Comparison of ENCODE assay signal across 8 cellular contexts in the genomic region with DNA sequence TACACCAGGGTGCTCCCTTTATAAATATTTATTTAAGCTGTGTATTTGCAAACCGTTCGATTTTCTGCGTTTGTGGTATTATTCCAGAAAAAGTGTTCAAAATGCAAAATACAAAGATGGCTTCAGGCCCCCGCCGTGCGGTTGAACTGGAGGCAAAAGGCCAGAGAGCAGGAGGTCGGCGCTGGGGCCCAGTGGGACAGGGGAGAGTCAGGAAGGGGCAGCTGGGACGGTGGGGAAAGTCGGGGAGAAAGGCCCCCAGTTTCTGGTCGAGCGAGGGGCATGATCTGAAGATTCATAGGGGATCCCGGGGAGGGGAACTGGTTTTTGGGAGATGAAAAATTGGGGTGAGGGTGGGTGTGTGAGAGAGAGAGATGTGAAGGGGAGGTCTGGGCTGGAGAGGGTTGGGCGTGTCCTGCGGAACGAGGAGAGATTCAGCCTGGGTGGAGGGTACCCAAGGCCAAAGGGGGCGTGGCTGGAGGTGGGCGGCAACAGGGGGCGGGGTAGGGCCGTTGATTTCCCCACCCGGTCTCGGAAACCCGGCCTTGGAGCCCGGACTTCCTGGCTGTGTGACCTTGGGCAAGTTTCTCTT. TPM values are rescaled to one million over a fixed set of nuclear protein-coding genes. Genes with fewer than 3 reads are reported as not detected.
DNase-seq lines count a peak whose midpoint lies in the region; ATAC-seq, FAIRE-seq and TF ChIP-seq lines count a peak whose summit lies in the region.

No MANE protein-coding gene starts in this region.

- intact Hi-C loops in right cardiac atrium (cut with DNase I), result no loop called here

- peak overlapping the region; percentile 86 to 98 (median 96) for H3K9ac ChIP-seq in BLaER1 treated with 17β-estradiol and CSF1 and Interleukin-3, amounts not matched to agents 10 nM and 100 nM
- H3K9ac ChIP-seq in astrocyte (ENCODE audit: low read length), result peak overlapping the region; percentile 91
- peak overlapping the region; percentile 91 for H3K9ac ChIP-seq in rectal smooth muscle tissue (ENCODE audit: low read length)

- H3K4me3 ChIP-seq in BLaER1 treated with 17β-estradiol and CSF1 and Interleukin-3, amounts not matched to agents 10 nM and 100 nM, result peak overlapping the region; percentile 75 to 92 (median 87)
- H3K4me3 ChIP-seq in GM23338 (peak overlapping the region; percentile 66), astrocyte (ENCODE audit: insufficient read depth, low read depth, low read length) (peak overlapping the region; percentile 83), right cardiac atrium (ENCODE audit: low read length) (peak overlapping the region; percentile 67), rectal smooth muscle tissue (ENCODE audit: low read length) (peak overlapping the region; percentile 98)

- H2AFZ ChIP-seq in GM23338 (peak overlapping the region; percentile 66; the same call in 1 of the 2 replicates), astrocyte (ENCODE audit: low read depth, low read length) (peak overlapping the region; percentile 78)

- peaks cover 3 to 52% (median 50%) of the 10 kb centered on the region in 11 experiments; a peak in 19 of 22 replicates for H4K20me1 ChIP-seq in BLaER1 treated with 17β-estradiol and CSF1 and Interleukin-3, amounts not matched to agents 10 nM and 100 nM
- H4K20me1 ChIP-seq in GM23338 (replicated peaks; ENCODE audit: insufficient read depth), result no peaks in the 10 kb centered on the region; the same call in none of the 2 replicates
- peaks cover 35% of the 10 kb centered on the region for H4K20me1 ChIP-seq in astrocyte (ENCODE audit: insufficient read depth, low read length)

- H3K36me3 ChIP-seq in BLaER1 treated with 17β-estradiol and CSF1 and Interleukin-3, amounts not matched to agents 10 nM and 100 nM, result peaks cover 0 to 16% (median 7%) of the 10 kb centered on the region in 11 experiments; a peak in 12 of 22 replicates
- H3K36me3 ChIP-seq in GM23338 (ENCODE audit: insufficient read depth), result no peaks in the 10 kb centered on the region
- no peaks in the 10 kb centered on the region for H3K36me3 ChIP-seq in astrocyte (ENCODE audit: insufficient read depth, low read length)
- peaks cover 5% of the 10 kb centered on the region for H3K36me3 ChIP-seq in rectal smooth muscle tissue (ENCODE audit: control insufficient read depth, insufficient read depth, low read length)

- H3K27ac ChIP-seq in BLaER1 treated with 17β-estradiol and CSF1 and Interleukin-3, amounts not matched to agents 10 nM and 100 nM, result peak overlapping the region; percentile 93 to 98 (median 96)
- H3K27ac ChIP-seq in GM23338 (ENCODE audit: low read depth) (peak overlapping the region; percentile 89), astrocyte (ENCODE audit: low read depth, low read length) (peak overlapping the region; percentile 70), right cardiac atrium (ENCODE audit: low read length) (peak overlapping the region; percentile 91), rectal smooth muscle tissue (ENCODE audit: low read depth, low read length) (peak overlapping the region; percentile 99)

- H3K4me3 Mint-ChIP-seq in GM23338, result peak overlapping the region; percentile 91
- H3K4me3 Mint-ChIP-seq in astrocyte (ENCODE audit: unreplicated experiment), result peak overlapping the region; percentile 86

- H3K9me2 ChIP-seq in GM23338 (ENCODE audit: insufficient read depth), result no peaks in the 10 kb centered on the region

- FAIRE-seq in astrocyte (lab: Jason Lieb, UNC), result no peak

- DNase-seq in GM23338 (ENCODE audit: low spot score), result peak; percentile 97
- peak; percentile 36 for DNase-seq in OCI-M2 (lab: John Stamatoyannopoulos, UW; ENCODE audit: unreplicated experiment)
- peak; percentile 69 for DNase-seq in astrocyte (ENCODE audit: low read depth)
- DNase-seq in right cardiac atrium, result peak; percentile 89 to 96 (median 94)
- no peak for DNase-seq in 8988T

- H3K27ac Mint-ChIP-seq in GM23338 (peak overlapping the region; percentile 97), astrocyte (ENCODE audit: unreplicated experiment) (peak overlapping the region; percentile 66)

- H3K4me1 Mint-ChIP-seq in GM23338 (peaks cover 34% of the 10 kb centered on the region), astrocyte (ENCODE audit: low read depth, unreplicated experiment) (peaks cover under 1% of the 10 kb centered on the region)

- peaks cover 19% of the 10 kb centered on the region; the same call in 1 of the 2 replicates for H3F3A ChIP-seq in GM23338 (replicated peaks; ENCODE audit: low read depth)

- H3K79me2 ChIP-seq in GM23338 (replicated peaks; ENCODE audit: insufficient read depth) (peaks cover 21% of the 10 kb centered on the region), astrocyte (ENCODE audit: insufficient read depth, low read length) (peaks cover 16% of the 10 kb centered on the region)

- H3K9me3 Mint-ChIP-seq in GM23338, result peaks cover 3% of the 10 kb centered on the region; the same call in 1 of the 3 replicates
- no peaks in the 10 kb centered on the region for H3K9me3 Mint-ChIP-seq in astrocyte (ENCODE audit: unreplicated experiment)

- H3K4me2 ChIP-seq in BLaER1 treated with 17β-estradiol and CSF1 and Interleukin-3, amounts not matched to agents 10 nM and 100 nM, result peak overlapping the region; percentile 84 to 99 (median 90)
- H3K4me2 ChIP-seq in GM23338 (peak overlapping the region; percentile 88), astrocyte (ENCODE audit: low read length) (peak overlapping the region; percentile 96)

- peaks cover 27 to 58% (median 45%) of the 10 kb centered on the region in 10 experiments for H3K4me1 ChIP-seq in BLaER1 treated with 17β-estradiol and CSF1 and Interleukin-3, amounts not matched to agents 10 nM and 100 nM
- H3K4me1 ChIP-seq in GM23338 (ENCODE audit: insufficient read depth) (peaks cover 26% of the 10 kb centered on the region), astrocyte (ENCODE audit: insufficient read depth, low read length) (peaks cover 9% of the 10 kb centered on the region), right cardiac atrium (ENCODE audit: control insufficient read depth, insufficient read depth, low read length) (peaks cover 1% of the 10 kb centered on the region), rectal smooth muscle tissue (ENCODE audit: control insufficient read depth, insufficient read depth, low read length) (peaks cover 9% of the 10 kb centered on the region)

- peaks cover 16% of the 10 kb centered on the region for H3K27me3 Mint-ChIP-seq in GM23338 (ENCODE audit: insufficient read depth, low read depth, poor library complexity)
- H3K27me3 Mint-ChIP-seq in astrocyte (ENCODE audit: low read depth, unreplicated experiment), result peaks cover under 1% of the 10 kb centered on the region

- H3K27me3 ChIP-seq in BLaER1 treated with 17β-estradiol and CSF1 and Interleukin-3, amounts not matched to agents 10 nM and 100 nM, result no peaks in the 10 kb centered on the region
- no peaks in the 10 kb centered on the region for H3K27me3 ChIP-seq in GM23338 (ENCODE audit: insufficient read depth)
- H3K27me3 ChIP-seq in astrocyte (ENCODE audit: insufficient read depth, low read length), result peaks cover 2% of the 10 kb centered on the region
- no peaks in the 10 kb centered on the region for H3K27me3 ChIP-seq in right cardiac atrium (ENCODE audit: control insufficient read depth, insufficient read depth)
- no peaks in the 10 kb centered on the region for H3K27me3 ChIP-seq in rectal smooth muscle tissue (ENCODE audit: control insufficient read depth, insufficient read depth, low read length)

- H3K36me3 Mint-ChIP-seq in GM23338 (ENCODE audit: low read depth), result peaks cover 2% of the 10 kb centered on the region; the same call in 1 of the 3 replicates
- peaks cover 5% of the 10 kb centered on the region for H3K36me3 Mint-ChIP-seq in astrocyte (ENCODE audit: low read depth, unreplicated experiment)

- ATAC-seq in GM23338, result peak; percentile 74
- ATAC-seq in right cardiac atrium, result peak; percentile 81 to 82
- ATAC-seq in HG02588 (IDR thresholded peaks at IDR 0.05; ENCODE audit: unreplicated experiment), result no peak

- TF ChIP-seq CTCF in GM23338 (conservative IDR thresholded peaks at IDR 0.05; ENCODE audit: low read depth in 2 of 2) (no peak), astrocyte (IDR thresholded peaks at IDR 0.05; ENCODE audit: insufficient read depth, low read depth, low read length) (no peak)

- no peaks in the 10 kb centered on the region for H3K9me3 ChIP-seq in BLaER1 treated with 17β-estradiol and CSF1 and Interleukin-3, amounts not matched to agents 10 nM and 100 nM (replicated peaks in 1 of 11)
- H3K9me3 ChIP-seq in astrocyte (ENCODE audit: insufficient read depth, low read depth, low read length), result no peaks in the 10 kb centered on the region
- no peaks in the 10 kb centered on the region for H3K9me3 ChIP-seq in right cardiac atrium (ENCODE audit: control insufficient read depth, low read length)

- WGBS in right cardiac atrium, result 9% methylated on average over 24 of the region's 24 CpGs

TF ChIP-seq in GM23338, 12 proteins besides CTCF, POLR2A, EP300 and RAD21 (continues in another document):
- TF ChIP-seq EZH2phosphoT487 (IDR thresholded peaks at IDR 0.05; ENCODE audit: unreplicated experiment) (no peak), STAT1 (IDR thresholded peaks at IDR 0.05; ENCODE audit: unreplicated experiment) (no peak), ZNF331 (CRISPR knock-in tag; IDR thresholded peaks at IDR 0.05; ENCODE audit: low read depth) (no peak), NANOG (IDR thresholded peaks at IDR 0.05; ENCODE audit: borderline replicate concordance) (no peak)

RNA-seq across cellular contexts. Expression of gene ISOC2, which starts 0.7 kb away (rescaled TPM):
- 82.1 and 85.2 TPM in 2 replicates for total RNA-seq in GM23338 (2014; rRNA removed; shearing (Covaris generic))
- polyA plus RNA-seq in GM23338 (2016; fragmentation: Nextera tagmentation; extraction: Ambion mirVana) (62.6 and 76.5 TPM in 2 replicates), right cardiac atrium (111 TPM)
- total RNA-seq in astrocyte (58.8 and 61.6 TPM in 2 replicates), right cardiac atrium (10 to 100 TPM; 49.6 to 73.9 (median 62.0) TPM)

RNA-seq across cellular contexts. Expression of gene C19orf85, which starts 3.8 kb away (rescaled TPM):
- 0.85 and 1.7 TPM in 2 replicates for total RNA-seq in GM23338 (2014; rRNA removed; shearing (Covaris generic))
- polyA plus RNA-seq in GM23338 (2016; fragmentation: Nextera tagmentation; extraction: Ambion mirVana), result 2.1 and 3.4 TPM in 2 replicates
- not detected in 2 replicates for total RNA-seq in astrocyte
- not detected for total RNA-seq in right cardiac atrium
- polyA plus RNA-seq in right cardiac atrium, result not detected

RNA-seq across cellular contexts. Expression of gene ZNF628, which starts 15.7 kb away (rescaled TPM):
- 10.7 and 12.7 TPM in 2 replicates for total RNA-seq in GM23338 (2014; rRNA removed; shearing (Covaris generic))
- polyA plus RNA-seq in GM23338 (2016; fragmentation: Nextera tagmentation; extraction: Ambion mirVana) (3.9 and 4.9 TPM in 2 replicates), right cardiac atrium (7.7 TPM)
- total RNA-seq in astrocyte (9.9 and 11.9 TPM in 2 replicates), right cardiac atrium (1 to 10 TPM; 5.6 to 8.1 (median 6.7) TPM)

RNA-seq across cellular contexts. Expression of gene SHISA7, which starts 17.7 kb away (rescaled TPM):
- 1.4 and 1.6 TPM in 2 replicates for total RNA-seq in GM23338 (2014; rRNA removed; shearing (Covaris generic))
- polyA plus RNA-seq in GM23338 (2016; fragmentation: Nextera tagmentation; extraction: Ambion mirVana) (0.32 and 0.37 TPM in 2 replicates), right cardiac atrium (0.05 TPM)
- total RNA-seq in astrocyte (0.09 TPM in 1 of 2 replicates, not detected in the other), right cardiac atrium (not detected)

RNA-seq across cellular contexts. Expression of gene NAT14, which starts 24.2 kb away (rescaled TPM):
- 25.4 and 27.8 TPM in 2 replicates for total RNA-seq in GM23338 (2014; rRNA removed; shearing (Covaris generic))
- 39.6 and 45.5 TPM in 2 replicates for polyA plus RNA-seq in GM23338 (2016; fragmentation: Nextera tagmentation; extraction: Ambion mirVana)
- total RNA-seq in astrocyte, result 68.7 and 71.2 TPM in 2 replicates
- total RNA-seq in right cardiac atrium, result 10 to 100 TPM; 13.6 to 20.8 (median 15.0) TPM
- 15.8 TPM for polyA plus RNA-seq in right cardiac atrium
